In genomic region chr1:164699815-164700491, GRCh38 we compare ENCODE assay signal across 14 cellular contexts.
DNase-seq lines count a peak whose midpoint lies in the region; ATAC-seq and TF ChIP-seq lines count a peak whose summit lies in the region.
"Had no signal": no experiment of that assay in that cellular context is flagged by ENCODE, and none has a peak within 500 bp of the region (broad histone marks: within the 10 kb centered on the region; RNA-seq: fewer than 3 reads in every experiment).

No MANE protein-coding gene starts in this region.

- H4K8ac ChIP-seq in mesenchymal stem cell (ENCODE audit: low read length) = no peak overlapping the region

- H2BK5ac ChIP-seq in mesenchymal stem cell (ENCODE audit: low read depth, low read length, poor library complexity, severe bottlenecking) = no peak overlapping the region

- no peak overlapping the region for H3K23ac ChIP-seq in mesenchymal stem cell (ENCODE audit: low read length in 2 of 2)

- H3K9ac ChIP-seq in skeletal muscle tissue (ENCODE audit: low read depth in 1 of 3, low read length in 3 of 3) = peak overlapping the region in 2 of 3 donors; percentile 14 to 72
- no peak overlapping the region for H3K9ac ChIP-seq in mesenchymal stem cell (ENCODE audit: low read length)

- no peaks in the 10 kb centered on the region for H3K36me3 Mint-ChIP-seq in activated naive CD4-positive, alpha-beta T cell treated with anti-CD3 and anti-CD28 coated beads, Interleukin-2, amount 50 U/mL, for 72 hours
- H3K36me3 Mint-ChIP-seq: activated naive CD8-positive, alpha-beta T cell had no signal

- H3K14ac ChIP-seq in mesenchymal stem cell (ENCODE audit: low read length in 2 of 2) = no peak overlapping the region

- no peak for ATAC-seq in GM19455 (IDR thresholded peaks at IDR 0.05; ENCODE audit: unreplicated experiment)
- ATAC-seq in activated naive CD4-positive, alpha-beta T cell treated with anti-CD3 and anti-CD28 coated beads, Interleukin-2, amount 50 U/mL, for 72 hours = no peak
- ATAC-seq: activated CD4-positive, alpha-beta T cell treated with anti-CD3 and anti-CD28 coated beads for 36 hours; stimulated activated naive CD8-positive, alpha-beta T cell treated with anti-CD3 and anti-CD28 coated beads, Interleukin-15, amount 100 ng/mL, for 72 hours had no signal

- TF ChIP-seq EP300 in Ishikawa (IDR thresholded peaks at IDR 0.05; ENCODE audit: borderline replicate concordance) = no peak

- H2AFZ ChIP-seq in mesenchymal stem cell (ENCODE audit: low read depth, low read length) = no peak overlapping the region

- H3K4ac ChIP-seq in mesenchymal stem cell (ENCODE audit: low read depth in 1 of 2, low read length in 2 of 2) = no peak overlapping the region

- H3K9me3 Mint-ChIP-seq in activated naive CD4-positive, alpha-beta T cell treated with anti-CD3 and anti-CD28 coated beads, Interleukin-2, amount 50 U/mL, for 72 hours = no peaks in the 10 kb centered on the region
- H3K9me3 Mint-ChIP-seq: stimulated activated naive CD8-positive, alpha-beta T cell treated with anti-CD3 and anti-CD28 coated beads, Interleukin-15, amount 100 ng/mL, for 72 hours had no signal

- H3K4me3 ChIP-seq in choroid plexus epithelial cell (ENCODE audit: low read depth, low read length) (no peak overlapping the region), right atrium auricular region (no peak overlapping the region), skeletal muscle tissue (ENCODE audit: low read length in 3 of 3) (peak overlapping the region in 2 of 3 donors; percentile 23 to 32), mesenchymal stem cell (ENCODE audit: insufficient read depth in 1 of 2, low read depth in 1 of 2, low read length in 2 of 2) (peak overlapping the region in 1 of 2 experiments; percentile 20)
- H3K4me3 ChIP-seq: lung had no signal

- no peak overlapping the region for H2BK12ac ChIP-seq in mesenchymal stem cell (ENCODE audit: low read length in 2 of 2)

- DNase-seq in choroid plexus epithelial cell (ENCODE audit: low read depth) (peak; percentile 31), right atrium auricular region (ENCODE audit: low spot score) (no peak), H4 (ENCODE audit: low spot score) (no peak), mesenchymal stem cell (no peak)
- DNase-seq in activated naive CD4-positive, alpha-beta T cell treated with anti-CD3 and anti-CD28 coated beads, Interleukin-2, amount 50 U/mL, for 72 hours (ENCODE audit: low spot score in 2 of 2) = no peak
- DNase-seq: activated CD4-positive, alpha-beta T cell treated with anti-CD3 and anti-CD28 coated beads for 36 hours; NCI-H1436 treated with DMSO at 0.1 percent for 48 hours; stimulated activated naive CD8-positive, alpha-beta T cell treated with anti-CD3 and anti-CD28 coated beads, Interleukin-15, amount 100 ng/mL, for 72 hours had no signal

- H3K36me3 ChIP-seq in right atrium auricular region (no peaks in the 10 kb centered on the region), skeletal muscle tissue (ENCODE audit: control insufficient read depth in 3 of 3, insufficient read depth in 3 of 3, low read length in 3 of 3) (no peaks in the 10 kb centered on the region), mesenchymal stem cell (ENCODE audit: control insufficient read depth in 1 of 2, insufficient read depth in 2 of 2, low read depth in 1 of 2, low read length in 2 of 2) (peaks cover 0 to under 1% of the 10 kb centered on the region in 2 experiments)

- no peaks in the 10 kb centered on the region for H3K27me3 ChIP-seq in right atrium auricular region
- no peaks in the 10 kb centered on the region for H3K27me3 ChIP-seq in skeletal muscle tissue (ENCODE audit: control insufficient read depth in 3 of 3, insufficient read depth in 3 of 3, low read length in 3 of 3)
- no peaks in the 10 kb centered on the region for H3K27me3 ChIP-seq in mesenchymal stem cell (ENCODE audit: control insufficient read depth in 1 of 2, insufficient read depth in 1 of 2, low read length in 2 of 2)

- no peak for TF ChIP-seq RAD21 in Ishikawa (IDR thresholded peaks at IDR 0.05; ENCODE audit: low read depth)

- H2AK5ac ChIP-seq in mesenchymal stem cell (ENCODE audit: low read length, severe bottlenecking) = no peak overlapping the region

- TF ChIP-seq CTCF in choroid plexus epithelial cell (conservative IDR thresholded peaks at IDR 0.05; ENCODE audit: low read depth, low read length) (no peak), right atrium auricular region (IDR thresholded peaks at IDR 0.05) (no peak)

- H4K91ac ChIP-seq in mesenchymal stem cell (ENCODE audit: low read length) = no peak overlapping the region

- peaks cover 2% of the 10 kb centered on the region for H3K79me1 ChIP-seq in mesenchymal stem cell (replicated peaks; ENCODE audit: low read length, poor library complexity, severe bottlenecking)

- H3K9me3 ChIP-seq in right atrium auricular region (no peaks in the 10 kb centered on the region), skeletal muscle tissue (ENCODE audit: control insufficient read depth in 3 of 3, low read length in 3 of 3) (no peaks in the 10 kb centered on the region), mesenchymal stem cell (ENCODE audit: control insufficient read depth, low read length) (no peaks in the 10 kb centered on the region)

- no peak overlapping the region for H2BK120ac ChIP-seq in mesenchymal stem cell (ENCODE audit: low read depth, low read length)

- H2BK15ac ChIP-seq in mesenchymal stem cell (ENCODE audit: low read depth, poor library complexity, severe bottlenecking) = no peak overlapping the region

- H3K27ac ChIP-seq in right atrium auricular region (peak overlapping the region; percentile 62 to 77), skeletal muscle tissue (ENCODE audit: low read depth, low read length) (peak overlapping the region; percentile 37), mesenchymal stem cell (ENCODE audit: low read length, poor library complexity, severe bottlenecking) (no peak overlapping the region)

- H3K4me1 ChIP-seq in right atrium auricular region (peaks cover 0 to 28% of the 10 kb centered on the region in 2 donors), skeletal muscle tissue (ENCODE audit: control insufficient read depth in 3 of 3, insufficient read depth in 3 of 3, low read length in 3 of 3) (peaks cover 24 to 43% (median 35%) of the 10 kb centered on the region in 3 donors), mesenchymal stem cell (ENCODE audit: control insufficient read depth, insufficient read depth, low read depth, low read length) (no peaks in the 10 kb centered on the region)

- no peak overlapping the region for H3K27ac Mint-ChIP-seq in activated naive CD4-positive, alpha-beta T cell treated with anti-CD3 and anti-CD28 coated beads, Interleukin-2, amount 50 U/mL, for 72 hours
- H3K27ac Mint-ChIP-seq: activated CD4-positive, alpha-beta T cell treated with anti-CD3 and anti-CD28 coated beads for 36 hours; activated naive CD8-positive, alpha-beta T cell; B cell; stimulated activated naive CD8-positive, alpha-beta T cell treated with anti-CD3 and anti-CD28 coated beads, Interleukin-15, amount 100 ng/mL, for 72 hours had no signal

- H3K18ac ChIP-seq in mesenchymal stem cell (ENCODE audit: low read depth in 1 of 2, low read length in 2 of 2) = no peak overlapping the region

- no peak overlapping the region for H3K4me2 ChIP-seq in mesenchymal stem cell (ENCODE audit: low read length, poor library complexity, severe bottlenecking)

- 94% methylated on average over 17 of the region's 17 CpGs for WGBS in mesenchymal stem cell

TF ChIP-seq in Ishikawa, 13 proteins besides CTCF, POLR2A, EP300 and RAD21:
- TF ChIP-seq TAF1 (IDR thresholded peaks at IDR 0.05; ENCODE audit: low read depth) (no peak), CEBPB (IDR thresholded peaks at IDR 0.05) (0 out of 2 replicates have a peak, but pooled peaks have one; percentile 7)

Comparison
In these comparisons a context has a peak if more than half of its experiments do, and no peak if none do; other contexts are left out.
1. H3K4me3 ChIP-seq: peak in skeletal muscle tissue (2 of 3); none in choroid plexus epithelial cell (single experiment) and right atrium auricular region (0 of 2).